ENCODE assay signal across 22 cellular contexts in the genomic region with DNA sequence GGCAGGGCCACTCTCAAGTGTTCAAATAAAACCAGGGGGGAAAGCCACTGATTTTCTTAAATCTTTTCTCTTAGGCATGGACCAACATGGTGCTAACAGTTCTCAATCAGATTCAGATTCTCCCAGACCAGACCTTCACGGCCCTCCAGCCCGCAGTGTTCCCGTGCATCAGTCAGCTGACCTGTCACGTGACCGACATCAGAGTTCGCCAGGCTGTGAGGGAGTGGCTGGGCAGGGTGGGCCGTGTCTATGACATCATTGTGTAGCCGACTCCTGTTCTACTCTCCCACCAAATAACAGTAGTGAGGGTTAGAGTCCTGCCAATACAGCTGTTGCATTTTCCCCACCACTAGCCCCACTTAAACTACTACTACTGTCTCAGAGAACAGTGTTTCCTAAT. TPM values are rescaled to one million over a fixed set of nuclear protein-coding genes. Genes with fewer than 3 reads are reported as not detected.
"Had no signal": no experiment of that assay in that cellular context is flagged by ENCODE, and none has a peak within 500 bp of the region (broad histone marks: within the 10 kb centered on the region; RNA-seq: fewer than 3 reads in every experiment).

No MANE protein-coding gene starts in this region.

- H3K4me1 ChIP-seq: adrenal gland, gastrocnemius medialis, heart left ventricle, suprapubic skin had no signal

- H3K27me3 Mint-ChIP-seq: type B pancreatic cell had no signal

- H3K27me3 ChIP-seq: adrenal gland, dorsolateral prefrontal cortex, gastrocnemius medialis, heart left ventricle, suprapubic skin had no signal

- H3K9me3 ChIP-seq: adrenal gland, gastrocnemius medialis, heart left ventricle, left ventricle myocardium inferior, suprapubic skin had no signal

- H3K4me1 Mint-ChIP-seq: activated B cell treated with CpG ODN at 0.5 μM for 24 hours; activated naive CD4-positive, alpha-beta T cell treated with anti-CD3 and anti-CD28 coated beads, Interleukin-2, amount 50 U/mL, for 24 hours; natural killer cell had no signal

- H3K36me3 Mint-ChIP-seq: activated naive CD4-positive, alpha-beta T cell treated with anti-CD3 and anti-CD28 coated beads, Interleukin-2, amount 50 U/mL, for 24 hours; natural killer cell had no signal

- H3K9me3 Mint-ChIP-seq: activated B cell treated with CpG ODN at 0.5 μM for 24 hours; activated CD8-positive, alpha-beta T cell treated with anti-CD3 and anti-CD28 coated beads for 36 hours; activated naive CD4-positive, alpha-beta T cell treated with anti-CD3 and anti-CD28 coated beads, Interleukin-2, amount 50 U/mL, for 24 hours; activated T-cell treated with anti-CD3 and anti-CD28 coated beads, Interleukin-2, amount 50 U/mL, for 4 hours; natural killer cell; stimulated activated naive CD8-positive, alpha-beta T cell treated with anti-CD3 and anti-CD28 coated beads, Interleukin-15, Interleukin-2, amounts not matched to agents 100 ng/mL and 50 ng/mL, for 24 hours; type B pancreatic cell had no signal

- H3K4me3 Mint-ChIP-seq: activated B cell treated with CpG ODN at 0.5 μM for 24 hours; activated CD8-positive, alpha-beta T cell treated with anti-CD3 and anti-CD28 coated beads for 36 hours; activated naive CD4-positive, alpha-beta T cell treated with anti-CD3 and anti-CD28 coated beads, Interleukin-2, amount 50 U/mL, for 24 hours; activated T-cell treated with anti-CD3 and anti-CD28 coated beads, Interleukin-2, amount 50 U/mL, for 4 hours; natural killer cell; stimulated activated naive CD8-positive, alpha-beta T cell treated with anti-CD3 and anti-CD28 coated beads, Interleukin-15, Interleukin-2, amounts not matched to agents 100 ng/mL and 50 ng/mL, for 24 hours; type B pancreatic cell had no signal

- ATAC-seq: activated CD8-positive, alpha-beta T cell treated with anti-CD3 and anti-CD28 coated beads for 36 hours; activated T-cell treated with anti-CD3 and anti-CD28 coated beads, Interleukin-2, amount 50 U/mL, for 4 hours; gastrocnemius medialis; heart left ventricle; natural killer cell; right cardiac atrium had no signal

- DNase-seq: activated B cell treated with CpG ODN at 0.5 μM for 24 hours; activated CD4-positive, alpha-beta T cell treated with anti-CD3 and anti-CD28 coated beads for 48 hours; activated CD8-positive, alpha-beta T cell treated with anti-CD3 and anti-CD28 coated beads for 36 hours; activated effector memory CD4-positive, alpha-beta T cell treated with anti-CD3 and anti-CD28 coated beads, Interleukin-2, amount 50 U/mL, for 16 hours; activated T-cell treated with anti-CD3 and anti-CD28 coated beads, Interleukin-2, amount 50 U/mL, for 4 hours; adrenal gland; dorsolateral prefrontal cortex; erythroblast; gastrocnemius medialis; heart left ventricle; left ventricle myocardium inferior; natural killer cell; nucleus accumbens; right cardiac atrium; small intestine had no signal

- H3K27ac Mint-ChIP-seq: activated B cell treated with CpG ODN at 0.5 μM for 24 hours; activated CD8-positive, alpha-beta T cell treated with anti-CD3 and anti-CD28 coated beads for 36 hours; activated naive CD4-positive, alpha-beta T cell treated with anti-CD3 and anti-CD28 coated beads, Interleukin-2, amount 50 U/mL, for 24 hours; natural killer cell; stimulated activated naive CD8-positive, alpha-beta T cell treated with anti-CD3 and anti-CD28 coated beads, Interleukin-15, Interleukin-2, amounts not matched to agents 100 ng/mL and 50 ng/mL, for 24 hours; type B pancreatic cell had no signal

- H3K36me3 ChIP-seq: adrenal gland, gastrocnemius medialis, left ventricle myocardium inferior, suprapubic skin had no signal

- H3K27ac ChIP-seq: adrenal gland, dorsolateral prefrontal cortex, gastrocnemius medialis, heart left ventricle, left ventricle myocardium inferior, suprapubic skin had no signal

- H3K4me3 ChIP-seq: adrenal gland, dorsolateral prefrontal cortex, gastrocnemius medialis, heart left ventricle, left ventricle myocardium inferior, suprapubic skin had no signal

RNA-seq across cellular contexts. Expression of gene SMIM28, which starts 41.5 kb away (rescaled TPM):
- total RNA-seq: activated B cell treated with CpG ODN at 0.5 μM for 24 hours; activated CD8-positive, alpha-beta T cell treated with anti-CD3 and anti-CD28 coated beads for 36 hours; activated T-cell treated with anti-CD3 and anti-CD28 coated beads, Interleukin-2, amount 50 U/mL, for 4 hours; adrenal gland; cardiac septum; dorsolateral prefrontal cortex; gastrocnemius medialis; heart left ventricle; left ventricle myocardium inferior; natural killer cell; posterior vena cava; right cardiac atrium; suprapubic skin had no signal
- polyA plus RNA-seq: adrenal gland, heart left ventricle, keratinocyte, right cardiac atrium had no signal
